In the genomic region with DNA sequence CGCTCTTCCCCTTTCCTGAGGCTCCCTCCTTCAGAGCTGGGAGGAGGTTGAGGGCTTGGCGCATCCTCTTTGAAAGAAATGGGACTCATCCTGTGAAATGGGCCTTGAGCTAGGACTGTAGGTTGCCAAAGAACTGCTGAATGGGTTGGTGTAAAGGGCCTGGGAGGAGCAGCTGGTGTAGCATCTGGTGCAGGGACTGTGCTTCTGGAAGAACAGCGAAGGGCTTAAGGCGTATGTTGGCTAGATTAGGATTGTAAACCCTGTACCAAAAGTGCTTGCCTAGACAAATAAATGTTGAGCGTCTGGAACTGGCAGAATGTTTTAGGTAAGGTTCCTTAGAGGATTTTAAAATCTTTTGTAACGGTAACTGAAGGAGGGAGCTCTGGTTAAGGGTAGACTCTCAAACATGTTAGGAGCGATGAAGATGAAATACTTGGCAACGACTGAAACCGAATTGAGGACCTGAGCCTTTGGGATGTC, we compare ENCODE assay signal across 8 cellular contexts. TPM values are rescaled to one million over a fixed set of nuclear protein-coding genes. Genes with fewer than 3 reads are reported as not detected.
DNase-seq lines count a peak whose midpoint lies in the region; ATAC-seq and TF ChIP-seq lines count a peak whose summit lies in the region.

No MANE protein-coding gene starts in this region.

- H3K18ac ChIP-seq in IMR-90 (ENCODE audit: low read depth, low read length), result peak overlapping the region; percentile 36

- WGBS in IMR-90 (ENCODE audit: extremely low coverage in 2 of 2, insufficient read length in 1 of 2), 2 experiments, result 0% methylated on average over 6 of the region's 9 CpGs; no CpG with 5 or more reads in 1 of the 2 experiments
- WGBS in heart left ventricle, 4 donors, result 1 to 2% (median 1%) methylated on average over 9 of the region's 9 CpGs

- peak overlapping the region; percentile 83 for H2AK5ac ChIP-seq in IMR-90 (ENCODE audit: low read depth, low read length)

- H3K27me3 ChIP-seq in IMR-90 (ENCODE audit: control insufficient read depth, insufficient read depth, low read length) (no peaks in the 10 kb centered on the region), heart left ventricle (no peaks in the 10 kb centered on the region), rectal smooth muscle tissue (ENCODE audit: control insufficient read depth, insufficient read depth, low read length) (no peaks in the 10 kb centered on the region)

- H4K5ac ChIP-seq in IMR-90 (ENCODE audit: low read depth, low read length), result peak overlapping the region; percentile 58

- TF ChIP-seq POLR2A in IMR-90 (IDR thresholded peaks at IDR 0.05; ENCODE audit: low read depth, low read length), result no peak
- TF ChIP-seq POLR2A in heart left ventricle (IDR thresholded peaks at IDR 0.05), result no peak

- peak overlapping the region; percentile 95 for H3K27ac ChIP-seq in IMR-90 (ENCODE audit: insufficient read depth, low read length)
- H3K27ac ChIP-seq in heart left ventricle, result peak overlapping the region; percentile 95 to 100 (median 98)
- peak overlapping the region; percentile 97 for H3K27ac ChIP-seq in rectal smooth muscle tissue (ENCODE audit: low read depth, low read length)

- H3K9ac ChIP-seq in IMR-90 (ENCODE audit: low read depth, low read length) (peak overlapping the region; percentile 96), rectal smooth muscle tissue (ENCODE audit: low read length) (peak overlapping the region; percentile 81)

- intact Hi-C loops in IMR-90 (cut with micrococcal nuclease) (loop anchor here (2.0 kb wide), 1 partner anchor 28 kb away; a partner anchor contains a TSS), heart left ventricle (cut with DNase I) (loop anchor here in 1 of 10 donors (10.0 kb wide), 1 partner anchor 60 kb away; no protein-coding TSS in a partner anchor)

- H3K4me1 Mint-ChIP-seq in activated CD8-positive, alpha-beta T cell treated with anti-CD3 and anti-CD28 coated beads, Interleukin-2, amount 10 ng/mL, durations not matched to agents 7 days and 5 days (ENCODE audit: low read depth), result peaks cover 59% of the 10 kb centered on the region

- peak overlapping the region; percentile 59 for H2BK120ac ChIP-seq in IMR-90 (ENCODE audit: low read depth, low read length)

- peak overlapping the region; percentile 95 for H3K14ac ChIP-seq in IMR-90 (replicated peaks; ENCODE audit: low read depth, low read length)

- peaks cover 5% of the 10 kb centered on the region; the same call in 1 of the 2 replicates for H3K9me1 ChIP-seq in IMR-90 (ENCODE audit: insufficient read depth, low read length)

- H2BK20ac ChIP-seq in IMR-90 (ENCODE audit: low read depth, low read length), result no peak overlapping the region

- peaks cover 43% of the 10 kb centered on the region for H3K36me3 Mint-ChIP-seq in activated CD8-positive, alpha-beta T cell treated with anti-CD3 and anti-CD28 coated beads, Interleukin-2, amount 10 ng/mL, durations not matched to agents 7 days and 5 days (ENCODE audit: low read depth)

- peak overlapping the region; percentile 90 for H3K56ac ChIP-seq in IMR-90 (ENCODE audit: extremely low read depth, insufficient read depth, low read length)

- dilution Hi-C loops in IMR-90 (cut with HindIII; ENCODE audit: low sequenced_read_pairs, unreplicated experiment), result no loop called here

- peak overlapping the region; percentile 92 for H3K4ac ChIP-seq in IMR-90 (ENCODE audit: low read depth, low read length)

- peak overlapping the region; percentile 42 to 85; a peak in 3 of 4 replicates for H4K8ac ChIP-seq in IMR-90 (ENCODE audit: low read depth in 2 of 2, low read length in 2 of 2)

- TF ChIP-seq CTCF in IMR-90 (conservative IDR thresholded peaks at IDR 0.05; ENCODE audit: low read depth, low read length) (no peak), heart left ventricle (IDR thresholded peaks at IDR 0.05) (no peak)

- peak overlapping the region; percentile 86 for H4K91ac ChIP-seq in IMR-90 (ENCODE audit: insufficient read depth, low read depth, low read length)

- peak overlapping the region; percentile 96 for H3K4me2 ChIP-seq in IMR-90 (ENCODE audit: low read depth, low read length)

- DNase-seq in GM03348 (ENCODE audit: low spot score) (peak; percentile 38), IMR-90 (peak; percentile 30), heart left ventricle (no peak), GM19240 (ENCODE audit: insufficient read length, low spot score) (no peak), OCI-M2 (lab: John Stamatoyannopoulos, UW; ENCODE audit: unreplicated experiment) (no peak)
- peak; percentile 36 for DNase-seq in activated CD8-positive, alpha-beta T cell treated with anti-CD3 and anti-CD28 coated beads, Interleukin-2, amount 10 ng/mL, durations not matched to agents 7 days and 5 days

- H3K9me3 ChIP-seq in IMR-90 (ENCODE audit: control insufficient read depth, insufficient read depth, low read length), result no peaks in the 10 kb centered on the region
- H3K9me3 ChIP-seq in heart left ventricle, result peaks cover 0 to 12% (median 0%) of the 10 kb centered on the region in 12 donors

- H2AK9ac ChIP-seq in IMR-90 (replicated peaks; ENCODE audit: low read depth, low read length, poor library complexity), result peak overlapping the region; percentile 98

- H3K23ac ChIP-seq in IMR-90 (ENCODE audit: low read depth, low read length), result peak overlapping the region; percentile 96

- POLR2A ChIA-PET in IMR-90 (lab: Charles Lee; ENCODE audit: unreplicated experiment), result interaction anchor here (0.7 to 1.1 kb wide), 2 partner anchors 10 to 30 kb away, joined by 3 to 8 read pairs; no protein-coding TSS in a partner anchor
- POLR2A ChIA-PET in activated CD8-positive, alpha-beta T cell treated with anti-CD3 and anti-CD28 coated beads, Interleukin-2, amount 10 ng/mL, durations not matched to agents 7 days and 5 days (lab: Charles Lee), result interaction anchor here (0.6 to 3.1 kb wide), 26 partner anchors 9 to 827 kb away, joined by 3 to 27 read pairs (median 4); a partner anchor contains a TSS

- H3K79me1 ChIP-seq in IMR-90 (ENCODE audit: low read depth in 1 of 2, low read length in 2 of 2), result peaks cover 16 to 56% of the 10 kb centered on the region in 2 experiments; a peak in 3 of 4 replicates

- no peak for TF ChIP-seq RAD21 in IMR-90 (IDR thresholded peaks at IDR 0.05; ENCODE audit: low read length)

- H3K4me3 ChIP-seq in IMR-90 (ENCODE audit: insufficient read depth, low read depth, low read length) (peak overlapping the region; percentile 83), heart left ventricle (peak overlapping the region; percentile 72 to 98 (median 86)), rectal smooth muscle tissue (ENCODE audit: low read length) (peak overlapping the region; percentile 87)

- ATAC-seq in GM21528 (IDR thresholded peaks at IDR 0.05; ENCODE audit: low FRiP score, unreplicated experiment), result peak; percentile 47
- peak; percentile 27 for ATAC-seq in IMR-90 (ENCODE audit: low read depth)
- peak; percentile 31 for ATAC-seq in activated CD8-positive, alpha-beta T cell treated with anti-CD3 and anti-CD28 coated beads, Interleukin-2, amount 10 ng/mL, durations not matched to agents 7 days and 5 days
- ATAC-seq in heart left ventricle, result peak; percentile 10 to 50 (median 28)

- H3K36me3 ChIP-seq in IMR-90 (ENCODE audit: control insufficient read depth, insufficient read depth, low read length), result no peaks in the 10 kb centered on the region; the same call in 1 of the 2 replicates
- H3K36me3 ChIP-seq in heart left ventricle, result peaks cover 0 to 3% (median 0%) of the 10 kb centered on the region in 9 donors
- H3K36me3 ChIP-seq in rectal smooth muscle tissue (ENCODE audit: control insufficient read depth, insufficient read depth, low read length), result no peaks in the 10 kb centered on the region

- H2AFZ ChIP-seq in IMR-90 (replicated peaks; ENCODE audit: low read length, poor library complexity), result peak overlapping the region; percentile 95

- H3K4me1 ChIP-seq in IMR-90 (ENCODE audit: control insufficient read depth, insufficient read depth, low read length), result peaks cover 2% of the 10 kb centered on the region
- H3K4me1 ChIP-seq in heart left ventricle, result peaks cover 0 to 59% (median 45%) of the 10 kb centered on the region in 12 donors
- peaks cover 12% of the 10 kb centered on the region for H3K4me1 ChIP-seq in rectal smooth muscle tissue (ENCODE audit: control insufficient read depth, insufficient read depth, low read length)

- peaks cover 26% of the 10 kb centered on the region for H4K20me1 ChIP-seq in IMR-90 (ENCODE audit: insufficient read depth, low read length)

- peak overlapping the region; percentile 40; the same call in 2 of the 3 replicates for H2BK15ac ChIP-seq in IMR-90 (ENCODE audit: low read depth, low read length)

- in situ Hi-C loops in IMR-90 (cut with MboI; ENCODE audit: low sequenced_read_pairs), result no loop called here

- H3K9me3 Mint-ChIP-seq in activated CD8-positive, alpha-beta T cell treated with anti-CD3 and anti-CD28 coated beads, Interleukin-2, amount 10 ng/mL, durations not matched to agents 7 days and 5 days (ENCODE audit: insufficient read depth), result peaks cover 6% of the 10 kb centered on the region

- H2BK5ac ChIP-seq in IMR-90 (ENCODE audit: low read depth, low read length, poor library complexity, severe bottlenecking), result peak overlapping the region; percentile 99

- no peaks in the 10 kb centered on the region for H3K27me3 Mint-ChIP-seq in activated CD8-positive, alpha-beta T cell treated with anti-CD3 and anti-CD28 coated beads, Interleukin-2, amount 10 ng/mL, durations not matched to agents 7 days and 5 days (ENCODE audit: low read depth)

- CTCF ChIA-PET in IMR-90 (lab: Yijun Ruan, JAX), result interaction anchor here (1.2 kb wide), 1 partner anchor 27 kb away, joined by 3 read pairs; a partner anchor contains a TSS
- CTCF ChIA-PET in activated CD8-positive, alpha-beta T cell treated with anti-CD3 and anti-CD28 coated beads, Interleukin-2, amount 10 ng/mL, durations not matched to agents 7 days and 5 days (lab: Charles Lee), result interaction anchor here (0.7 to 2.6 kb wide), 13 partner anchors 10 to 355 kb away, joined by 3 to 11 read pairs (median 4); a partner anchor contains a TSS

- H3K27ac Mint-ChIP-seq in activated CD8-positive, alpha-beta T cell treated with anti-CD3 and anti-CD28 coated beads, Interleukin-2, amount 10 ng/mL, durations not matched to agents 7 days and 5 days, result peak overlapping the region; percentile 100

- peak overlapping the region; percentile 95 for H3K4me3 Mint-ChIP-seq in activated CD8-positive, alpha-beta T cell treated with anti-CD3 and anti-CD28 coated beads, Interleukin-2, amount 10 ng/mL, durations not matched to agents 7 days and 5 days

- no TSS peak for BruUV-seq in IMR-90 (replicated peaks; lab: Mats Ljungman, UMichigan)

RNA-seq across cellular contexts. Expression of a gene that starts 0.6 kb away (rescaled TPM):
- 22.9 and 31.9 TPM in 2 replicates for total RNA-seq in IMR-90 (2012; rRNA removed)
- polyA plus RNA-seq in IMR-90 (2012; rRNA removed), result 23.3 and 24.6 TPM in 2 replicates
- 9.1 and 9.3 TPM in 2 replicates for polyA plus RNA-seq in IMR-90 (2012; cell fraction: cytosol; rRNA removed)
- polyA plus RNA-seq in IMR-90 (2012; cell fraction: nucleus; rRNA removed; ENCODE audit: low replicate concordance), result 10.0 and 25.1 TPM in 2 replicates
- total RNA-seq in activated CD8-positive, alpha-beta T cell treated with anti-CD3 and anti-CD28 coated beads, Interleukin-2, amount 10 ng/mL, durations not matched to agents 7 days and 5 days, result 10 to 100 TPM; 20.8 to 21.9 TPM
- total RNA-seq in heart left ventricle, result 10 to 100 TPM; 26.5 to 40.0 (median 32.9) TPM
- polyA plus RNA-seq in heart left ventricle, result 10 to 100 TPM; 10.9 to 23.1 TPM

RNA-seq across cellular contexts. Expression of a gene that starts 27.4 kb away (rescaled TPM):
- total RNA-seq in IMR-90 (2012; rRNA removed), result 10.0 and 23.6 TPM in 2 replicates
- 17.8 and 24.9 TPM in 2 replicates for polyA plus RNA-seq in IMR-90 (2012; rRNA removed)
- polyA plus RNA-seq in IMR-90 (2012; cell fraction: cytosol; rRNA removed), result 10.3 and 14.4 TPM in 2 replicates
- polyA plus RNA-seq in IMR-90 (2012; cell fraction: nucleus; rRNA removed; ENCODE audit: low replicate concordance), result 7.9 and 16.2 TPM in 2 replicates
- 1 to 10 TPM in 1 of 2 experiments, under 1 TPM in 1; 0.40 to 1.1 TPM for total RNA-seq in activated CD8-positive, alpha-beta T cell treated with anti-CD3 and anti-CD28 coated beads, Interleukin-2, amount 10 ng/mL, durations not matched to agents 7 days and 5 days
- total RNA-seq in heart left ventricle, result 100 to 1,000 TPM in 8 of 9 donors, 10 to 100 TPM in 1; 98.6 to 291 (median 155) TPM
- polyA plus RNA-seq in heart left ventricle, result 100 to 1,000 TPM in 1 of 2 donors, 10 to 100 TPM in 1; 80.0 to 161 TPM

Comparison
In these comparisons a context has a peak if more than half of its experiments do, and no peak if none do; other contexts are left out.
1. DNase-seq: peak in GM03348 (single experiment), IMR-90 (single experiment) and activated CD8-positive, alpha-beta T cell treated with anti-CD3 and anti-CD28 coated beads, Interleukin-2, amount 10 ng/mL, durations not matched to agents 7 days and 5 days (single experiment); none in heart left ventricle (0 of 5), GM19240 (single experiment) and OCI-M2 (single experiment).
2. Peak in every context shown above with its lines, with median percentiles within 50 percentile points of each other: ATAC-seq, H3K27ac ChIP-seq and H3K4me3 ChIP-seq.